ENCODE assay signal across 1 cellular context in the genomic region with DNA sequence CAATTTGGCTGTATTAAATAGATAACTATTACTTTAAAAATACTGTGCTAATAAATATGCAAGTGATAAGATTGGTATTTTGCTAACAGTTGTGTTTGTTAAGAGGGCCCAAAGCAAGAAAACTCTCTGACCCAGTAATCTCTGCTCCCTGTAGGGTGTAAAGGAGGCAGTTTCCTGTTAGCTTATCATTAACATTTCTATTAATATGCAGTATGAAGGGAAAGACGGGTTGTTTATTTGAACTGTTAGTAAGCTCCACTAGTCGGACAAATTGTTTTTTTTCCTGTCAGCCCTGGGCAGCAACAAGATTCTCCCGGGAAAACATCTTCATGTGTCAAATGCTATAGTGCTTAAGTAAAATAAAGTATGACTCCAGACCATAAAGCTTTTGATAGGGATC.
TF ChIP-seq lines count a peak whose summit lies in the region.

No MANE protein-coding gene starts in this region.

TF ChIP-seq in HepG2, 621 proteins besides CTCF, POLR2A, EP300 and RAD21:
- TF ChIP-seq FIP1L1 (IDR thresholded peaks at IDR 0.05; ENCODE audit: borderline replicate concordance, insufficient read depth, low read depth, low read length) (no peak), ZNF749 (CRISPR knock-in tag; IDR thresholded peaks at IDR 0.05; ENCODE audit: borderline replicate concordance) (no peak), SOX13 (IDR thresholded peaks at IDR 0.05) (no peak), SOX13 (CRISPR knock-in tag; conservative IDR thresholded peaks at IDR 0.05 in 1 of 2, IDR thresholded peaks at IDR 0.05 in 1 of 2) (no peak), PPARG (CRISPR knock-in tag; conservative IDR thresholded peaks at IDR 0.05) (peak; percentile 58; the same call in 1 of the 2 replicates)
